ENCODE assay signal across 19 cellular contexts in genomic region chr20:34627458-34627857, GRCh38. TPM values are rescaled to one million over a fixed set of nuclear protein-coding genes. Genes with fewer than 3 reads are reported as not detected.
DNase-seq lines count a peak whose midpoint lies in the region; ATAC-seq, FAIRE-seq and TF ChIP-seq lines count a peak whose summit lies in the region.
"Had no signal": no experiment of that assay in that cellular context is flagged by ENCODE, and none has a peak within 500 bp of the region (broad histone marks: within the 10 kb centered on the region; RNA-seq: fewer than 3 reads in every experiment).

No MANE protein-coding gene starts in this region.

- H4K8ac ChIP-seq in trophoblast cell (ENCODE audit: low read depth, low read length): no peak overlapping the region

- peaks cover 22% of the 10 kb centered on the region for H3K4me1 ChIP-seq in A549
- peaks cover 14% of the 10 kb centered on the region for H3K4me1 ChIP-seq in HAP-1
- H3K4me1 ChIP-seq in endodermal cell (ENCODE audit: control insufficient read depth, insufficient read depth, low read length): no peaks in the 10 kb centered on the region
- H3K4me1 ChIP-seq in trophoblast cell (ENCODE audit: control insufficient read depth in 1 of 2, insufficient read depth in 2 of 2, low read length in 2 of 2): no peaks in the 10 kb centered on the region
- H3K4me1 ChIP-seq: parathyroid adenoma had no signal

- H3K4me2 ChIP-seq in A549 (peak overlapping the region; percentile 65), trophoblast cell (ENCODE audit: low read length) (no peak overlapping the region)
- H3K4me2 ChIP-seq: smooth muscle cell had no signal

- no peak overlapping the region for H4K91ac ChIP-seq in trophoblast cell (ENCODE audit: low read depth, low read length)

- TF ChIP-seq POLR2A in A549 (IDR thresholded peaks at IDR 0.05; ENCODE audit: low read length): no peak

- CTCF ChIA-PET in A549 (lab: Yijun Ruan, JAX): interaction anchor here (1.5 kb wide), 1 partner anchor 8 kb away, joined by 5 read pairs; no protein-coding TSS in a partner anchor

- no peak overlapping the region for H4K12ac ChIP-seq in trophoblast cell (ENCODE audit: low read depth, low read length)

- FAIRE-seq in A549 (lab: Jason Lieb, UNC) (no peak), HTR-8/SVneo (lab: Jason Lieb, UNC) (no peak)

- no peak overlapping the region for H2BK5ac ChIP-seq in trophoblast cell (ENCODE audit: low read depth, low read length, poor library complexity)

- TF ChIP-seq EP300 in A549 (IDR thresholded peaks at IDR 0.05): no peak

- H3K36me3 ChIP-seq in SK-N-MC (ENCODE audit: insufficient read depth, low read length) (peaks cover 16% of the 10 kb centered on the region), HAP-1 (replicated peaks) (peaks cover 9% of the 10 kb centered on the region), endodermal cell (ENCODE audit: control insufficient read depth, insufficient read depth, low read length) (peaks cover 10% of the 10 kb centered on the region), trophoblast cell (ENCODE audit: control insufficient read depth in 1 of 2, insufficient read depth in 2 of 2, low read length in 2 of 2) (peaks cover 0 to 2% of the 10 kb centered on the region in 2 experiments)

- H3K4me3 Mint-ChIP-seq in activated naive CD8-positive, alpha-beta T cell treated with anti-CD3 and anti-CD28 coated beads, Interleukin-2, amount 50 U/mL, for 24 hours: no peak overlapping the region
- no peak overlapping the region for H3K4me3 Mint-ChIP-seq in endodermal cell
- H3K4me3 Mint-ChIP-seq: activated T-cell treated with anti-CD3 and anti-CD28 coated beads, Interleukin-2, amount 50 U/mL, for 72 hours; T-helper 1 cell treated with Interleukin-12 subunit alpha and Interleukin-12 subunit beta and Interleukin-4 antibody, amounts not matched to agents 30 μg/mL and 1 μg/mL, for 36 hours had no signal

- peak in 1 of 2 experiments; percentile 61; a peak in 3 of 6 replicates for ATAC-seq in A549
- peak; percentile 31 for ATAC-seq in left colon
- ATAC-seq in activated naive CD8-positive, alpha-beta T cell treated with anti-CD3 and anti-CD28 coated beads, Interleukin-2, amount 50 U/mL, for 24 hours: no peak
- ATAC-seq: activated naive CD4-positive, alpha-beta T cell treated with anti-CD3 and anti-CD28 coated beads, Interleukin-2, amount 50 U/mL, for 72 hours; activated T-cell treated with anti-CD3 and anti-CD28 coated beads, Interleukin-2, amount 50 U/mL, for 72 hours had no signal

- no peak overlapping the region for H3K4ac ChIP-seq in trophoblast cell (ENCODE audit: low read depth, low read length)

- WGBS in A549 (ENCODE audit: missing lambda C conversion rate): 8% methylated on average over 5 of the region's 5 CpGs
- 94 to 95% methylated on average over 5 of the region's 5 CpGs for WGBS in endodermal cell (ENCODE audit: insufficient coverage in 1 of 2, insufficient read length in 1 of 2), 2 experiments
- WGBS in trophoblast cell (ENCODE audit: extremely low coverage, insufficient coverage, insufficient read length): no CpG with 5 or more reads among the region's 5 CpGs

- H3K9ac ChIP-seq in SK-N-MC (ENCODE audit: insufficient read length): no peak overlapping the region
- H3K9ac ChIP-seq in endodermal cell (ENCODE audit: extremely low read depth, low read length, poor library complexity, severe bottlenecking): no peak overlapping the region
- no peak overlapping the region for H3K9ac ChIP-seq in trophoblast cell (ENCODE audit: low read length)
- H3K9ac ChIP-seq: parathyroid adenoma had no signal

- H3K4me3 ChIP-seq in A549: no peak overlapping the region
- H3K4me3 ChIP-seq in SK-N-MC: no peak overlapping the region
- no peak overlapping the region for H3K4me3 ChIP-seq in HAP-1
- no peak overlapping the region for H3K4me3 ChIP-seq in endodermal cell (ENCODE audit: low read length)
- H3K4me3 ChIP-seq in trophoblast cell (ENCODE audit: low read depth, low read length): no peak overlapping the region
- H3K4me3 ChIP-seq: coronary artery, smooth muscle cell had no signal

- no peak overlapping the region for H3K14ac ChIP-seq in trophoblast cell (ENCODE audit: low read length)

- no peaks in the 10 kb centered on the region for H3K27me3 ChIP-seq in HAP-1 (ENCODE audit: low read depth)
- H3K27me3 ChIP-seq in endodermal cell (ENCODE audit: control insufficient read depth, insufficient read depth, low read length, poor library complexity, severe bottlenecking): no peaks in the 10 kb centered on the region
- H3K27me3 ChIP-seq in trophoblast cell (ENCODE audit: insufficient read depth, low read length): no peaks in the 10 kb centered on the region

- no peak overlapping the region for H3K23ac ChIP-seq in trophoblast cell (ENCODE audit: low read length)

- H3K9me3 ChIP-seq in A549: no peaks in the 10 kb centered on the region
- H3K9me3 ChIP-seq in SK-N-MC (ENCODE audit: low read depth, low read length): no peaks in the 10 kb centered on the region
- H3K9me3 ChIP-seq in HAP-1: no peaks in the 10 kb centered on the region
- H3K9me3 ChIP-seq in endodermal cell (ENCODE audit: control insufficient read depth, low read length): no peaks in the 10 kb centered on the region
- peaks cover 2% of the 10 kb centered on the region for H3K9me3 ChIP-seq in trophoblast cell (ENCODE audit: insufficient read depth, low read depth, low read length)

- H3K18ac ChIP-seq in trophoblast cell (ENCODE audit: low read length): no peak overlapping the region

- no peaks in the 10 kb centered on the region for H3K79me2 ChIP-seq in trophoblast cell (ENCODE audit: control insufficient read depth, insufficient read depth, low read length, poor library complexity)
- H3K79me2 ChIP-seq: parathyroid adenoma had no signal

- in situ Hi-C loops in HAP-1 (cut with MboI; ENCODE audit: low sequenced_read_pairs): no loop called here

- intact Hi-C loops in left colon (cut with DNase I, micrococcal nuclease): no loop called here

- POLR2A ChIA-PET in A549 (lab: Yijun Ruan, JAX): no interaction called here

- H2AK5ac ChIP-seq in trophoblast cell (ENCODE audit: low read length): no peak overlapping the region

- H2BK12ac ChIP-seq in trophoblast cell (ENCODE audit: low read length): no peak overlapping the region

- H3K27me3 Mint-ChIP-seq in activated naive CD8-positive, alpha-beta T cell treated with anti-CD3 and anti-CD28 coated beads, Interleukin-2, amount 50 U/mL, for 24 hours: no peaks in the 10 kb centered on the region
- no peaks in the 10 kb centered on the region for H3K27me3 Mint-ChIP-seq in endodermal cell (ENCODE audit: insufficient read depth)

- H3K79me1 ChIP-seq in trophoblast cell (ENCODE audit: low read length): no peaks in the 10 kb centered on the region

- TF ChIP-seq RAD21 in A549 (conservative IDR thresholded peaks at IDR 0.05 in 1 of 2, IDR thresholded peaks at IDR 0.05 in 1 of 2): no peak

- H3K27ac Mint-ChIP-seq in activated naive CD8-positive, alpha-beta T cell treated with anti-CD3 and anti-CD28 coated beads, Interleukin-2, amount 50 U/mL, for 24 hours: no peak overlapping the region
- no peak overlapping the region for H3K27ac Mint-ChIP-seq in endodermal cell
- H3K27ac Mint-ChIP-seq: activated naive CD4-positive, alpha-beta T cell treated with anti-CD3 and anti-CD28 coated beads, Interleukin-2, amount 50 U/mL, for 72 hours; activated T-cell treated with anti-CD3 and anti-CD28 coated beads, Interleukin-2, amount 50 U/mL, for 72 hours; T-helper 1 cell treated with Interleukin-12 subunit alpha and Interleukin-12 subunit beta and Interleukin-4 antibody, amounts not matched to agents 30 μg/mL and 1 μg/mL, for 36 hours had no signal

- H2AFZ ChIP-seq in trophoblast cell (ENCODE audit: insufficient read depth, low read length, poor library complexity): no peak overlapping the region
- H2AFZ ChIP-seq: parathyroid adenoma had no signal

- TF ChIP-seq CTCF in A549 (IDR thresholded peaks at IDR 0.05) (no peak), endodermal cell (conservative IDR thresholded peaks at IDR 0.05) (no peak)

- H3K27ac ChIP-seq in A549 (no peak overlapping the region; a peak in 1 of 6 replicates), SK-N-MC (peak overlapping the region; percentile 3; the same call in 1 of the 2 replicates), endodermal cell (ENCODE audit: low read depth, low read length) (no peak overlapping the region), trophoblast cell (ENCODE audit: low read depth, low read length) (no peak overlapping the region)
- H3K27ac ChIP-seq: coronary artery, parathyroid adenoma had no signal

- no peaks in the 10 kb centered on the region for H3K9me3 Mint-ChIP-seq in activated naive CD8-positive, alpha-beta T cell treated with anti-CD3 and anti-CD28 coated beads, Interleukin-2, amount 50 U/mL, for 24 hours
- H3K9me3 Mint-ChIP-seq in endodermal cell: no peaks in the 10 kb centered on the region
- H3K9me3 Mint-ChIP-seq: activated naive CD4-positive, alpha-beta T cell treated with anti-CD3 and anti-CD28 coated beads, Interleukin-2, amount 50 U/mL, for 72 hours; activated T-cell treated with anti-CD3 and anti-CD28 coated beads, Interleukin-2, amount 50 U/mL, for 72 hours; T-helper 1 cell treated with Interleukin-12 subunit alpha and Interleukin-12 subunit beta and Interleukin-4 antibody, amounts not matched to agents 30 μg/mL and 1 μg/mL, for 36 hours had no signal

- H2BK120ac ChIP-seq in trophoblast cell (ENCODE audit: insufficient read depth, low read length, poor library complexity): no peak overlapping the region

- peaks cover 13% of the 10 kb centered on the region for H3K36me3 Mint-ChIP-seq in activated naive CD8-positive, alpha-beta T cell treated with anti-CD3 and anti-CD28 coated beads, Interleukin-2, amount 50 U/mL, for 24 hours (ENCODE audit: low read depth)
- peaks cover 32% of the 10 kb centered on the region for H3K36me3 Mint-ChIP-seq in endodermal cell (ENCODE audit: low read depth)
- H3K36me3 Mint-ChIP-seq: activated naive CD4-positive, alpha-beta T cell treated with anti-CD3 and anti-CD28 coated beads, Interleukin-2, amount 50 U/mL, for 72 hours had no signal

- DNase-seq in A549 (ENCODE audit: low read depth in 1 of 2, low spot score in 1 of 2) (peak in 1 of 2 experiments; percentile 42), HTR-8/SVneo (ENCODE audit: insufficient read length, low spot score) (peak; percentile 20), SK-N-MC (ENCODE audit: low read depth, low spot score) (no peak), left colon (no peak), HAP-1 (ENCODE audit: low spot score in 2 of 2) (no peak), endodermal cell (no peak), trophoblast cell (no peak)
- DNase-seq in activated naive CD8-positive, alpha-beta T cell treated with anti-CD3 and anti-CD28 coated beads, Interleukin-2, amount 50 U/mL, for 24 hours: no peak
- DNase-seq: activated CD4-positive, CD25-positive, alpha-beta regulatory T cell; activated T-cell treated with anti-CD3 and anti-CD28 coated beads, Interleukin-2, amount 50 U/mL, for 72 hours; COR-L47; NCI-H2171 treated with DMSO at 0.1 percent for 48 hours; stimulated activated CD4-positive, alpha-beta T cell treated with anti-CD3 and anti-CD28 coated beads, Interleukin-4, amount 100 ng/mL, for 24 hours; substantia nigra had no signal

- H3K4me1 Mint-ChIP-seq in activated naive CD8-positive, alpha-beta T cell treated with anti-CD3 and anti-CD28 coated beads, Interleukin-2, amount 50 U/mL, for 24 hours: peaks cover 10% of the 10 kb centered on the region
- H3K4me1 Mint-ChIP-seq in endodermal cell: peaks cover 5% of the 10 kb centered on the region

RNA-seq across cellular contexts. Expression of gene PIGU, which starts 49.4 kb away (rescaled TPM):
- 100 and 103 TPM in 2 replicates for polyA plus RNA-seq in A549 (2011; rRNA removed)
- 35.7 and 41.3 TPM in 2 replicates for polyA plus RNA-seq in A549 (2012; cell fraction: cytosol; rRNA removed)
- 38.1 and 44.9 TPM in 2 replicates for polyA plus RNA-seq in A549 (2012; cell fraction: nucleus; rRNA removed)
- 26.0 to 27.8 TPM (median 26.2 TPM) in 3 replicates for polyA plus RNA-seq in A549 (2017; fragmentation: RNase III; extraction: RNeasy Plus Mini Kit Qiagen cat#74134 plus additional on column Dnase treatment)
- polyA minus RNA-seq in A549 (2011; rRNA and poly(A)+ RNA removed): 63.6 and 72.2 TPM in 2 replicates
- total RNA-seq in left colon: 10 to 100 TPM; 20.7 to 26.4 TPM
- total RNA-seq in endodermal cell: 10 to 100 TPM; 35.8 to 41.2 TPM
- polyA plus RNA-seq in endodermal cell (2013, experiment 1 of 2): 63.0 TPM
- 54.4 TPM for polyA plus RNA-seq in endodermal cell (2013, experiment 2 of 2)
- polyA plus RNA-seq in trophoblast cell (2013): 29.0 and 29.9 TPM in 2 replicates
